ENCODE assay signal across 23 cellular contexts in the genomic region with DNA sequence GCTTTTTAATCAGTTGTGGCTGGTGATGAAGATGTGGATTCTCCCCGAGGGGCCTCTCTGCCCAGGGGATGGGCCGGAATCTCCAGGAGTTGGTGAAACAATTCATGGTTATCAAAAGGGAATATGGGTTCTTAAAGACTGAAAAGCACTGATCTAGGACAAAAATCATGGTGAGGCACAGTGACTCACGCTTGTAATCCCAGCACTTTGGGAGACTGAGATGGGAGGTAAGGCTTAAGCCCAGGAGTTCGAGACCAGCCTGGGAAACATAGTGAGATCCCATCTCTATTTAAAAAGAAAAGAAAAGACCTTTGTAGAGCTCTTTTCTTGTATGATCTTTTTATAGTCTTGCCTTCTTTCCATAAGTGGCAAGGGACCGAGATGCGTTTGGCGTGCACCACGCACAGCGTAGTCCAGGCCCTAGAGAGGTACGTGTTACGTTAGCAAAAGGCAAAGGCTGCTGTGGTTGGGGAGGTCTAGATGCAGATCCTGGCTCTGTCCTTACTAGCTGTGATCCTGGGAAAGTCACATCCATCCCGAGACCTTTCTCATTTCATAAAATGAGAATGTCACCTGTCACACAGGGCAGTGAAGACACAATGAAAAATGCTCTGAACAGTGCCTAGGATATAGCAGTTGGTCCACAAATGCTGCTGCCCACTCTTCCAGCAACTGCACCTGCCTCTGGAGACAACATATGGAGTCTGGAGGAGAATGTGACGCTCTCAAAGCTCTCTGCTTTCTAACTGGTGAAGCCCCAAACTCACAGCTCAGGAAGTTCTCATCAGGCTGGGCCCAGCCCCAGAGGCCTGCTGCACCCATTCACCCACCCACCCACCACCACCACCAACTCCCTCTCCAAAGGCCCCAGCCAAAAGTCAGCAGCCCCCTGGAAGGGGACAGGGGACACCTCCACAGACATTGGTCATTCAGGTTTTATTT. TPM values are rescaled to one million over a fixed set of nuclear protein-coding genes. Genes with fewer than 3 reads are reported as not detected.
DNase-seq lines count a peak whose midpoint lies in the region; ATAC-seq, FAIRE-seq and TF ChIP-seq lines count a peak whose summit lies in the region.
"Had no signal": no experiment of that assay in that cellular context is flagged by ENCODE, and none has a peak within 500 bp of the region (broad histone marks: within the 10 kb centered on the region; RNA-seq: fewer than 3 reads in every experiment).

No MANE protein-coding gene starts in this region.

- TF ChIP-seq CTCF in MCF 10A (IDR thresholded peaks at IDR 0.05; ENCODE audit: unreplicated experiment): no peak
- no peak for TF ChIP-seq CTCF in breast epithelium (IDR thresholded peaks at IDR 0.05)
- TF ChIP-seq CTCF in vagina (IDR thresholded peaks at IDR 0.05): no peak

- DNase-seq in MCF 10A (ENCODE audit: unreplicated experiment) (peak; percentile 68), breast epithelium (ENCODE audit: low spot score in 2 of 2) (no peak), memory B cell (ENCODE audit: low spot score in 2 of 2) (no peak), KG1 (lab: John Stamatoyannopoulos, UW) (no peak), GM19239 (ENCODE audit: insufficient read length, low spot score) (no peak), vagina (ENCODE audit: extremely low spot score in 2 of 2) (no peak)
- DNase-seq in activated CD8-positive, alpha-beta T cell treated with anti-CD3 and anti-CD28 coated beads, Interleukin-2, amount 10 ng/mL, durations not matched to agents 7 days and 5 days: no peak
- DNase-seq in stimulated activated naive CD4-positive, alpha-beta T cell treated with Interleukin-2 at 50 U/mL for 16 hours (lab: John Stamatoyannopoulos, UW): no peak
- DNase-seq: activated B cell treated with CpG ODN at 0.5 μM for 24 hours; activated CD8-positive, alpha-beta memory T cell treated with anti-CD3 and anti-CD28 coated beads for 24 hours; adrenal gland; DMS53; HFFc6; KBM-7; NCI-H2171 treated with DMSO at 0.1 percent for 48 hours; NCI-H774; retina; stimulated activated CD8-positive, alpha-beta memory T cell treated with anti-CD3 and anti-CD28 coated beads, Interleukin-4, amount 100 ng/mL, for 48 hours had no signal

- no peaks in the 10 kb centered on the region for H3K9me3 ChIP-seq in breast epithelium
- no peaks in the 10 kb centered on the region for H3K9me3 ChIP-seq in vagina
- H3K9me3 ChIP-seq: adrenal gland had no signal

- TF ChIP-seq POLR2A in breast epithelium (IDR thresholded peaks at IDR 0.05) (no peak), vagina (IDR thresholded peaks at IDR 0.05) (no peak)

- H3K36me3 ChIP-seq in breast epithelium: no peaks in the 10 kb centered on the region
- H3K36me3 ChIP-seq in vagina: no peaks in the 10 kb centered on the region
- H3K36me3 ChIP-seq: adrenal gland had no signal

- H3K27ac ChIP-seq in breast epithelium (no peak overlapping the region), vagina (no peak overlapping the region)
- H3K27ac ChIP-seq: adrenal gland had no signal

- H3K4me1 ChIP-seq in breast epithelium (no peaks in the 10 kb centered on the region), vagina (peaks cover 4% of the 10 kb centered on the region)
- H3K4me1 ChIP-seq: adrenal gland had no signal

- H3K9me3 Mint-ChIP-seq in MCF 10A (ENCODE audit: unreplicated experiment) (no peaks in the 10 kb centered on the region), memory B cell (no peaks in the 10 kb centered on the region)
- H3K9me3 Mint-ChIP-seq in activated CD8-positive, alpha-beta T cell treated with anti-CD3 and anti-CD28 coated beads, Interleukin-2, amount 10 ng/mL, durations not matched to agents 7 days and 5 days (ENCODE audit: insufficient read depth): no peaks in the 10 kb centered on the region
- H3K9me3 Mint-ChIP-seq: activated B cell treated with CpG ODN at 0.5 μM for 24 hours; activated T-helper 1 cell treated with anti-CD3 and anti-CD28 coated beads, Interleukin-12 subunit alpha, Interleukin-12 subunit beta, Interleukin-2, Interleukin-4 antibody, amounts not matched to agents 30 ng/mL and 10 ng/mL and 1 ng/mL, durations not matched to agents 14 hours and 24 hours and 36 hours; central memory CD8-positive, alpha-beta T cell; HFFc6; mesothelial cell of epicardium; T-helper 2 cell treated with Interferon-gamma antibody and Interleukin-4, amounts not matched to agents 5 μg/mL and 100 μg/mL, for 36 hours had no signal

- H3K4me3 ChIP-seq in breast epithelium (no peak overlapping the region), vagina (no peak overlapping the region)
- H3K4me3 ChIP-seq: adrenal gland had no signal

- H3K4me3 Mint-ChIP-seq in MCF 10A (ENCODE audit: unreplicated experiment): no peak overlapping the region
- no peak overlapping the region for H3K4me3 Mint-ChIP-seq in activated CD8-positive, alpha-beta T cell treated with anti-CD3 and anti-CD28 coated beads, Interleukin-2, amount 10 ng/mL, durations not matched to agents 7 days and 5 days
- H3K4me3 Mint-ChIP-seq in memory B cell: no peak overlapping the region
- H3K4me3 Mint-ChIP-seq: activated B cell treated with CpG ODN at 0.5 μM for 24 hours; activated T-helper 1 cell treated with anti-CD3 and anti-CD28 coated beads, Interleukin-12 subunit alpha, Interleukin-12 subunit beta, Interleukin-2, Interleukin-4 antibody, amounts not matched to agents 30 ng/mL and 10 ng/mL and 1 ng/mL, durations not matched to agents 14 hours and 24 hours and 36 hours; central memory CD8-positive, alpha-beta T cell; HFFc6; mesothelial cell of epicardium; T-helper 2 cell treated with Interferon-gamma antibody and Interleukin-4, amounts not matched to agents 5 μg/mL and 100 μg/mL, for 36 hours had no signal

- POLR2A ChIA-PET in MCF 10A (lab: Yijun Ruan, JAX): interaction anchor here (0.6 to 1.0 kb wide), 3 partner anchors 10 to 78 kb away, joined by 3 to 5 read pairs (median 3); no protein-coding TSS in a partner anchor
- POLR2A ChIA-PET in activated CD8-positive, alpha-beta T cell treated with anti-CD3 and anti-CD28 coated beads, Interleukin-2, amount 10 ng/mL, durations not matched to agents 7 days and 5 days (lab: Charles Lee): no interaction called here

- no peak for ATAC-seq in activated CD8-positive, alpha-beta T cell treated with anti-CD3 and anti-CD28 coated beads, Interleukin-2, amount 10 ng/mL, durations not matched to agents 7 days and 5 days
- no peak for ATAC-seq in memory B cell (ENCODE audit: low read depth)
- ATAC-seq: esophagus mucosa had no signal

- CTCF ChIA-PET in MCF 10A (lab: Yijun Ruan, JAX): interaction anchor here (0.6 to 1.4 kb wide), 11 partner anchors 9 to 403 kb away, joined by 3 to 5 read pairs (median 4); no protein-coding TSS in a partner anchor
- CTCF ChIA-PET in activated CD8-positive, alpha-beta T cell treated with anti-CD3 and anti-CD28 coated beads, Interleukin-2, amount 10 ng/mL, durations not matched to agents 7 days and 5 days (lab: Charles Lee): interaction anchor here (0.6 to 1.1 kb wide), 2 partner anchors 11 to 346 kb away, joined by 3 read pairs; no protein-coding TSS in a partner anchor

- BruUV-seq in MCF 10A (replicated peaks; lab: Mats Ljungman, UMichigan): no TSS peak

- H3K27me3 Mint-ChIP-seq in MCF 10A (ENCODE audit: insufficient read depth, unreplicated experiment) (no peaks in the 10 kb centered on the region), memory B cell (no peaks in the 10 kb centered on the region)
- no peaks in the 10 kb centered on the region for H3K27me3 Mint-ChIP-seq in activated CD8-positive, alpha-beta T cell treated with anti-CD3 and anti-CD28 coated beads, Interleukin-2, amount 10 ng/mL, durations not matched to agents 7 days and 5 days (ENCODE audit: low read depth)
- H3K27me3 Mint-ChIP-seq: activated B cell treated with CpG ODN at 0.5 μM for 24 hours; central memory CD8-positive, alpha-beta T cell had no signal

- FAIRE-seq in GM19239 (lab: Jason Lieb, UNC): no peak

- H3K36me3 Mint-ChIP-seq in MCF 10A (ENCODE audit: insufficient read depth, unreplicated experiment): no peaks in the 10 kb centered on the region
- peaks cover 44% of the 10 kb centered on the region for H3K36me3 Mint-ChIP-seq in activated CD8-positive, alpha-beta T cell treated with anti-CD3 and anti-CD28 coated beads, Interleukin-2, amount 10 ng/mL, durations not matched to agents 7 days and 5 days (ENCODE audit: low read depth)
- peaks cover 16% of the 10 kb centered on the region for H3K36me3 Mint-ChIP-seq in memory B cell
- H3K36me3 Mint-ChIP-seq: mesothelial cell of epicardium had no signal

- no peaks in the 10 kb centered on the region for H3K27me3 ChIP-seq in breast epithelium
- no peaks in the 10 kb centered on the region for H3K27me3 ChIP-seq in vagina

- H3K4me1 Mint-ChIP-seq in MCF 10A (ENCODE audit: insufficient read depth, unreplicated experiment) (peaks cover 14% of the 10 kb centered on the region), memory B cell (no peaks in the 10 kb centered on the region)
- peaks cover 10% of the 10 kb centered on the region for H3K4me1 Mint-ChIP-seq in activated CD8-positive, alpha-beta T cell treated with anti-CD3 and anti-CD28 coated beads, Interleukin-2, amount 10 ng/mL, durations not matched to agents 7 days and 5 days (ENCODE audit: low read depth)

- intact Hi-C loops in MCF 10A (cut with micrococcal nuclease) (no loop called here), breast epithelium (cut with DNase I; ENCODE audit: low total_unique reads) (no loop called here), vagina (cut with DNase I) (no loop called here)

- H3K27ac Mint-ChIP-seq in MCF 10A (ENCODE audit: low read depth, unreplicated experiment) (no peak overlapping the region), memory B cell (peak overlapping the region; percentile 82)
- peak overlapping the region; percentile 55 for H3K27ac Mint-ChIP-seq in activated CD8-positive, alpha-beta T cell treated with anti-CD3 and anti-CD28 coated beads, Interleukin-2, amount 10 ng/mL, durations not matched to agents 7 days and 5 days
- H3K27ac Mint-ChIP-seq: activated B cell treated with CpG ODN at 0.5 μM for 24 hours; activated T-helper 1 cell treated with anti-CD3 and anti-CD28 coated beads, Interleukin-12 subunit alpha, Interleukin-12 subunit beta, Interleukin-2, Interleukin-4 antibody, amounts not matched to agents 30 ng/mL and 10 ng/mL and 1 ng/mL, durations not matched to agents 14 hours and 24 hours and 36 hours; HFFc6; mesothelial cell of epicardium; T-helper 2 cell treated with Interferon-gamma antibody and Interleukin-4, amounts not matched to agents 5 μg/mL and 100 μg/mL, for 36 hours had no signal

RNA-seq across cellular contexts. Expression of a gene that starts 54.8 kb away (rescaled TPM):
- total RNA-seq in MCF 10A (2022) (9.5 and 12.7 TPM in 2 replicates), breast epithelium (1 to 10 TPM in 2 of 3 donors, under 1 TPM in 1; 0.96 to 2.6 (median 1.3) TPM), vagina (4.7 TPM)
- total RNA-seq in activated CD8-positive, alpha-beta T cell treated with anti-CD3 and anti-CD28 coated beads, Interleukin-2, amount 10 ng/mL, durations not matched to agents 7 days and 5 days: 100 to 1,000 TPM; 158 to 162 TPM
- total RNA-seq: HFFc6 had no signal

Comparison
In these comparisons a context has a peak if more than half of its experiments do, and no peak if none do; other contexts are left out.
1. RNA of a gene that starts 54.8 kb away (total RNA-seq): 158 to 162 TPM in activated CD8-positive, alpha-beta T cell treated with anti-CD3 and anti-CD28 coated beads, Interleukin-2, amount 10 ng/mL, durations not matched to agents 7 days and 5 days; 9.5 to 12.7 TPM in MCF 10A, 4.7 TPM in vagina (single experiment) and 0.96 to 2.6 TPM in breast epithelium; every median in the first group is over 10 times any median in the second.